ENCODE assay signal across 15 cellular contexts in the genomic region with DNA sequence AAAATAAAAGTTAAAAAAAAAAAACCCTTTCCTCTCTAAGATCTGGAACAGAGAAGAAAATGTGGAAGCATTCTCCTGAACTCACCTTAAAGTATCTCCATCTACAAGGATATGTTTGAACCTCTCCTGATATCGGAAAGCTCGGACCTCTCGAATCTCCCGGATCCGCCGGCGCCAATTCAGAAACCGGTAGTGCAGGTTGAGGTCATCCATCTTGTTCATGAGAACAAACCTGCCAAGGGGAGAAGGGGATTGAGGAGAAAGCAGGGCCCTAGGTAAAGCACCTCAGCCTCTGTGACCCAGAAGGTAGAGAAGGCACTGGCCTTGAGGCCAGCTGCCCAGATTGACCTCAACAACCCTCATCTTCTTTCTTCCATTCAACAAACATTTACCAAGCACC. TPM values are rescaled to one million over a fixed set of nuclear protein-coding genes. Genes with fewer than 3 reads are reported as not detected.
DNase-seq lines count a peak whose midpoint lies in the region; ATAC-seq and TF ChIP-seq lines count a peak whose summit lies in the region.
"Had no signal": no experiment of that assay in that cellular context is flagged by ENCODE, and none has a peak within 500 bp of the region (broad histone marks: within the 10 kb centered on the region; RNA-seq: fewer than 3 reads in every experiment).

No MANE protein-coding gene starts in this region.

- CTCF ChIA-PET in CD8-positive, alpha-beta memory T cell (lab: Charles Lee): interaction anchor here (1.1 to 6.2 kb wide), 4 partner anchors 12 to 23 kb away, joined by 3 to 55 read pairs (median 6); a partner anchor contains a TSS

- TF ChIP-seq CTCF in brain (conservative IDR thresholded peaks at IDR 0.05) (no peak), nephron (IDR thresholded peaks at IDR 0.05; ENCODE audit: unreplicated experiment in 3 of 3) (no peak)

- H3K4me3 ChIP-seq in CD8-positive, alpha-beta memory T cell (ENCODE audit: low read length): no peak overlapping the region
- H3K4me3 ChIP-seq: BLaER1, SJCRH30 had no signal

- H3K9me3 ChIP-seq in CD8-positive, alpha-beta memory T cell (ENCODE audit: low read length): no peaks in the 10 kb centered on the region
- H3K9me3 ChIP-seq: BLaER1, SJCRH30 had no signal

- H3K27me3 Mint-ChIP-seq in CD8-positive, alpha-beta memory T cell: peaks cover 0 to 1% of the 10 kb centered on the region in 2 donors
- no peaks in the 10 kb centered on the region for H3K27me3 Mint-ChIP-seq in IgD-negative memory B cell
- H3K27me3 Mint-ChIP-seq in brain: peaks cover 5% of the 10 kb centered on the region
- H3K27me3 Mint-ChIP-seq in nephron (ENCODE audit: low read depth): no peaks in the 10 kb centered on the region

- H3K27ac ChIP-seq in CD8-positive, alpha-beta memory T cell (ENCODE audit: low read depth, low read length): no peak overlapping the region
- H3K27ac ChIP-seq: BLaER1, epithelial cell of prostate, SJCRH30 had no signal

- peaks cover 25% of the 10 kb centered on the region for H3K36me3 ChIP-seq in CD8-positive, alpha-beta memory T cell (ENCODE audit: insufficient read depth, low read length)

- peaks cover 6 to 65% (median 9%) of the 10 kb centered on the region in 3 donors for H3K36me3 Mint-ChIP-seq in CD8-positive, alpha-beta memory T cell
- H3K36me3 Mint-ChIP-seq in IgD-negative memory B cell (peaks cover 4% of the 10 kb centered on the region), brain (peaks cover 55% of the 10 kb centered on the region), nephron (ENCODE audit: low read depth) (peaks cover 42% of the 10 kb centered on the region)

- ATAC-seq in GM18520 (IDR thresholded peaks at IDR 0.05; ENCODE audit: unreplicated experiment) (no peak), HG03097 (IDR thresholded peaks at IDR 0.05; ENCODE audit: low FRiP score, unreplicated experiment) (no peak)

- peaks cover 47 to 74% (median 65%) of the 10 kb centered on the region in 3 donors for H3K4me1 Mint-ChIP-seq in CD8-positive, alpha-beta memory T cell
- H3K4me1 Mint-ChIP-seq in IgD-negative memory B cell (peaks cover 26 to 32% (median 27%) of the 10 kb centered on the region in 3 donors), brain (peaks cover 77% of the 10 kb centered on the region), nephron (peaks cover 46% of the 10 kb centered on the region)

- peak overlapping the region; percentile 85 to 95 (median 91) for H3K4me3 Mint-ChIP-seq in CD8-positive, alpha-beta memory T cell
- H3K4me3 Mint-ChIP-seq in IgD-negative memory B cell (peak overlapping the region in 3 of 4 donors; percentile 10 to 90 (median 54)), brain (peak overlapping the region; percentile 87 to 95 (median 91)), nephron (peak overlapping the region; percentile 82 to 90 (median 83))

- H3K9me3 Mint-ChIP-seq in CD8-positive, alpha-beta memory T cell: no peaks in the 10 kb centered on the region
- H3K9me3 Mint-ChIP-seq in IgD-negative memory B cell: no peaks in the 10 kb centered on the region
- peaks cover 0 to 2% (median 0%) of the 10 kb centered on the region in 5 experiments for H3K9me3 Mint-ChIP-seq in brain
- no peaks in the 10 kb centered on the region for H3K9me3 Mint-ChIP-seq in nephron

- POLR2A ChIA-PET in CD8-positive, alpha-beta memory T cell (lab: Charles Lee): interaction anchor here (0.5 kb wide), 1 partner anchor 35 kb away, joined by 3 read pairs; no protein-coding TSS in a partner anchor

- H3K4me1 ChIP-seq in CD8-positive, alpha-beta memory T cell (ENCODE audit: insufficient read depth, low read length): peaks cover 21% of the 10 kb centered on the region

- DNase-seq in CD8-positive, alpha-beta memory T cell: peak in 1 of 5 donors; percentile 26
- DNase-seq in stimulated activated CD4-positive, alpha-beta T cell treated with anti-CD3 and anti-CD28 coated beads, Interleukin-1b, Interleukin-23, amount 100 ng/mL, for 48 hours: no peak
- DNase-seq in effector CD8-positive, alpha-beta T cell (lab: John Stamatoyannopoulos, UW): no peak
- DNase-seq: glutamatergic neuron; NCI-H1092; SJCRH30; stimulated activated CD4-positive, alpha-beta T cell treated with anti-CD3 and anti-CD28 coated beads, Interleukin-12 subunit alpha, Interleukin-12 subunit beta, amount 100 ng/mL, for 4 hours had no signal

- H3K27me3 ChIP-seq in CD8-positive, alpha-beta memory T cell (ENCODE audit: insufficient read depth, low read length, poor library complexity, severe bottlenecking): no peaks in the 10 kb centered on the region
- H3K27me3 ChIP-seq: BLaER1, SJCRH30 had no signal

- peak overlapping the region in 6 of 8 donors; percentile 8 to 89 (median 40) for H3K27ac Mint-ChIP-seq in CD8-positive, alpha-beta memory T cell
- peak overlapping the region in 1 of 3 donors; percentile 37 for H3K27ac Mint-ChIP-seq in IgD-negative memory B cell
- peak overlapping the region in 4 of 5 experiments; percentile 17 to 88 (median 70) for H3K27ac Mint-ChIP-seq in brain
- peak overlapping the region; percentile 30 to 84 (median 74) for H3K27ac Mint-ChIP-seq in nephron

RNA-seq across cellular contexts. Expression of a gene that starts 2.2 kb away (rescaled TPM):
- 10 to 100 TPM; 40.1 to 43.3 TPM for total RNA-seq in CD8-positive, alpha-beta memory T cell
- polyA plus RNA-seq in CD8-positive, alpha-beta memory T cell: 63.0 TPM
- polyA plus RNA-seq in IgD-negative memory B cell (30.4 TPM), brain (ENCODE audit: insufficient read depth, low read depth, low replicate concordance) (77.1 TPM)

RNA-seq across cellular contexts. Expression of a gene that starts 20.4 kb away (rescaled TPM):
- total RNA-seq in CD8-positive, alpha-beta memory T cell: 1 to 10 TPM; 1.5 to 1.6 TPM
- 8.9 TPM for polyA plus RNA-seq in CD8-positive, alpha-beta memory T cell
- polyA plus RNA-seq in IgD-negative memory B cell (1.0 TPM), brain (ENCODE audit: insufficient read depth, low read depth, low replicate concordance) (17.3 TPM)

RNA-seq across cellular contexts. Expression of a gene that starts 26.3 kb away (rescaled TPM):
- total RNA-seq in CD8-positive, alpha-beta memory T cell: under 1 TPM; 0.48 to 1.00 TPM
- 0.76 TPM for polyA plus RNA-seq in CD8-positive, alpha-beta memory T cell
- not detected for polyA plus RNA-seq in IgD-negative memory B cell
- not detected for polyA plus RNA-seq in brain (ENCODE audit: insufficient read depth, low read depth, low replicate concordance)
- total RNA-seq: Daoy, SJCRH30 had no signal

RNA-seq across cellular contexts. Expression of a gene that starts 27.2 kb away (rescaled TPM):
- total RNA-seq in CD8-positive, alpha-beta memory T cell: 1 to 10 TPM; 2.1 to 5.6 TPM
- 0.35 TPM for polyA plus RNA-seq in CD8-positive, alpha-beta memory T cell
- not detected for polyA plus RNA-seq in IgD-negative memory B cell
- polyA plus RNA-seq in brain (ENCODE audit: insufficient read depth, low read depth, low replicate concordance): 32.4 TPM
